In genomic region chr6:68597642-68598041, GRCh38 we compare ENCODE assay signal across 9 cellular contexts. TPM values are rescaled to one million over a fixed set of nuclear protein-coding genes. Genes with fewer than 3 reads are reported as not detected.
"Had no signal": no experiment of that assay in that cellular context is flagged by ENCODE, and none has a peak within 500 bp of the region (broad histone marks: within the 10 kb centered on the region; RNA-seq: fewer than 3 reads in every experiment).

No MANE protein-coding gene starts in this region.

- H3K4me3 ChIP-seq: GM12878 had no signal

- ATAC-seq: GM12878 had no signal

- FAIRE-seq: G401.6, GM12878, GM12891, GM12892, GM18507, GM19239 had no signal

- DNase-seq: GDM1, GF-D8 had no signal

RNA-seq across cellular contexts. Expression of gene ADGRB3, which starts 37.4 kb away (rescaled TPM):
- total RNA-seq: G401 had no signal
